Comparison of ENCODE assay signal across 17 cellular contexts in the genomic region with DNA sequence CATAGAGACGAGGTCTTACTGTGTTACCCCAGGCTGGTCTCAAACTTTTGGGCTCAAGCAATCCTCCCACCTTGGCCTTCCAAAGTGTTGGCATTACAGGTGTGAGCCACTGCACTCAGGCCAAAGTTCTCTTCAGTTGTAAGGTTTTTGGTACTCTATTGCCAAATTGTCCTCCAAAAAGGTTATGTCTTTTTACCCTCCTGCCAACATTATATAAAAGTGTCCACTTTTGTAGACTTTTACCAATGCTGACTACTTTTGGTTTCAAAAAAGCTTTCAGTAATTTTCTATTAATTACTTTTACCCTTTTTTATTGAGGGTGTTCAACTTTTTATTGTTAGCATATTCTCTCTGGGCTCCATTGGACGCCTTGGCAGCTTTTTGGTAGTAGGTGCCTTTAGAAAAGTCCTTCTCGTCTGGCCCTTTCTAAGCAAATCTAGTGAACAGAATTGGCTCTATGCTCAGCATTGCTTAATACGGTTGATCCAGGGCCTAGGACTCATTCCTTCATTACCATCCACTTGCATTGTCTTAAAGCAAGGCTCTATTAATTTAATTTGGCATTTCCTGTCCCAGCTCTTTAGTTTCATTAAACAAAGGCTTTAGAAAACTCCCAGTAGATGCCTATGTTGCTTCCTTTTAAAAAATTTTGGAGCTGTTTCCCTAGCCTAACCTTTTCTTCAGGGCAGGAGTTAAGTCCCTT. TPM values are rescaled to one million over a fixed set of nuclear protein-coding genes. Genes with fewer than 3 reads are reported as not detected.
DNase-seq lines count a peak whose midpoint lies in the region; ATAC-seq lines count a peak whose summit lies in the region.
"Had no signal": no experiment of that assay in that cellular context is flagged by ENCODE, and none has a peak within 500 bp of the region (broad histone marks: within the 10 kb centered on the region; RNA-seq: fewer than 3 reads in every experiment).

No MANE protein-coding gene starts in this region.

- ATAC-seq in activated naive CD8-positive, alpha-beta T cell treated with anti-CD3 and anti-CD28 coated beads, Interleukin-2, amount 50 U/mL, for 24 hours = no peak
- peak; percentile 33 for ATAC-seq in esophagus mucosa
- ATAC-seq in stimulated activated memory B cell treated with anti-CD40 and anti-IgM and Interleukin-4, amounts not matched to agents 10 μg/mL and 1 μg/mL and 100 μg/mL, for 72 hours = no peak
- ATAC-seq: HCT116 had no signal

- no peak for DNase-seq in activated naive CD8-positive, alpha-beta T cell treated with anti-CD3 and anti-CD28 coated beads, Interleukin-2, amount 50 U/mL, for 24 hours
- no peak for DNase-seq in activated naive CD8-positive, alpha-beta T cell treated with anti-CD3 and anti-CD28 coated beads for 36 hours
- DNase-seq in EH (ENCODE audit: low read depth) (peak; percentile 71), HT-29 (ENCODE audit: low spot score) (no peak), NCI-H1105 (lab: John Stamatoyannopoulos, UW) (no peak)
- DNase-seq: CD8-positive, alpha-beta memory T cell; GOT3; NCI-H1417; NCI-H187 treated with DMSO at 0.1 percent for 48 hours; NCI-H345; NCI-H524 treated with DMSO at 0.1 percent for 48 hours; SIG-M5 had no signal

- H3K4me1 Mint-ChIP-seq in activated naive CD8-positive, alpha-beta T cell treated with anti-CD3 and anti-CD28 coated beads, Interleukin-2, amount 50 U/mL, for 24 hours = peaks cover 34% of the 10 kb centered on the region
- peaks cover 19% of the 10 kb centered on the region for H3K4me1 Mint-ChIP-seq in activated naive CD8-positive, alpha-beta T cell treated with anti-CD3 and anti-CD28 coated beads for 36 hours
- peaks cover 40% of the 10 kb centered on the region for H3K4me1 Mint-ChIP-seq in stimulated activated memory B cell treated with anti-CD40 and anti-IgM and Interleukin-4, amounts not matched to agents 10 μg/mL and 1 μg/mL and 100 μg/mL, for 72 hours

- no peaks in the 10 kb centered on the region for H3K27me3 Mint-ChIP-seq in activated naive CD8-positive, alpha-beta T cell treated with anti-CD3 and anti-CD28 coated beads, Interleukin-2, amount 50 U/mL, for 24 hours
- no peaks in the 10 kb centered on the region for H3K27me3 Mint-ChIP-seq in activated naive CD8-positive, alpha-beta T cell treated with anti-CD3 and anti-CD28 coated beads for 36 hours
- H3K27me3 Mint-ChIP-seq in stimulated activated memory B cell treated with anti-CD40 and anti-IgM and Interleukin-4, amounts not matched to agents 10 μg/mL and 1 μg/mL and 100 μg/mL, for 72 hours = no peaks in the 10 kb centered on the region

- H3K4me3 Mint-ChIP-seq in activated naive CD8-positive, alpha-beta T cell treated with anti-CD3 and anti-CD28 coated beads, Interleukin-2, amount 50 U/mL, for 24 hours = no peak overlapping the region
- no peak overlapping the region for H3K4me3 Mint-ChIP-seq in activated naive CD8-positive, alpha-beta T cell treated with anti-CD3 and anti-CD28 coated beads for 36 hours
- H3K4me3 Mint-ChIP-seq in stimulated activated memory B cell treated with anti-CD40 and anti-IgM and Interleukin-4, amounts not matched to agents 10 μg/mL and 1 μg/mL and 100 μg/mL, for 72 hours = no peak overlapping the region
- H3K4me3 Mint-ChIP-seq: CD8-positive, alpha-beta memory T cell had no signal

- H3K27ac Mint-ChIP-seq in activated naive CD8-positive, alpha-beta T cell treated with anti-CD3 and anti-CD28 coated beads, Interleukin-2, amount 50 U/mL, for 24 hours = peak overlapping the region; percentile 44
- H3K27ac Mint-ChIP-seq in activated naive CD8-positive, alpha-beta T cell treated with anti-CD3 and anti-CD28 coated beads for 36 hours = no peak overlapping the region
- peak overlapping the region; percentile 30 for H3K27ac Mint-ChIP-seq in stimulated activated memory B cell treated with anti-CD40 and anti-IgM and Interleukin-4, amounts not matched to agents 10 μg/mL and 1 μg/mL and 100 μg/mL, for 72 hours

- H3K9me3 Mint-ChIP-seq in activated naive CD8-positive, alpha-beta T cell treated with anti-CD3 and anti-CD28 coated beads, Interleukin-2, amount 50 U/mL, for 24 hours = no peaks in the 10 kb centered on the region
- no peaks in the 10 kb centered on the region for H3K9me3 Mint-ChIP-seq in activated naive CD8-positive, alpha-beta T cell treated with anti-CD3 and anti-CD28 coated beads for 36 hours
- H3K9me3 Mint-ChIP-seq in stimulated activated memory B cell treated with anti-CD40 and anti-IgM and Interleukin-4, amounts not matched to agents 10 μg/mL and 1 μg/mL and 100 μg/mL, for 72 hours = peaks cover 5% of the 10 kb centered on the region
- H3K9me3 Mint-ChIP-seq: CD8-positive, alpha-beta memory T cell had no signal

- H3K36me3 Mint-ChIP-seq in activated naive CD8-positive, alpha-beta T cell treated with anti-CD3 and anti-CD28 coated beads, Interleukin-2, amount 50 U/mL, for 24 hours (ENCODE audit: low read depth) = no peaks in the 10 kb centered on the region
- H3K36me3 Mint-ChIP-seq in activated naive CD8-positive, alpha-beta T cell treated with anti-CD3 and anti-CD28 coated beads for 36 hours = peaks cover 3% of the 10 kb centered on the region
- peaks cover 13% of the 10 kb centered on the region for H3K36me3 Mint-ChIP-seq in stimulated activated memory B cell treated with anti-CD40 and anti-IgM and Interleukin-4, amounts not matched to agents 10 μg/mL and 1 μg/mL and 100 μg/mL, for 72 hours
- H3K36me3 Mint-ChIP-seq: CD8-positive, alpha-beta memory T cell had no signal

RNA-seq across cellular contexts. Expression of a gene that starts 16.7 kb away (rescaled TPM):
- under 1 TPM; 0.16 to 0.20 TPM for total RNA-seq in activated naive CD8-positive, alpha-beta T cell treated with anti-CD3 and anti-CD28 coated beads for 36 hours
- 9.4 TPM for total RNA-seq in esophagus mucosa
- total RNA-seq in HT-29 (2014; rRNA removed; shearing (Covaris generic)) = not detected in 2 replicates
- total RNA-seq: A172, LHCN-M2 had no signal

RNA-seq across cellular contexts. Expression of a gene that starts 35.5 kb away (rescaled TPM):
- not detected for total RNA-seq in activated naive CD8-positive, alpha-beta T cell treated with anti-CD3 and anti-CD28 coated beads for 36 hours
- total RNA-seq in esophagus mucosa = 4.1 TPM
- total RNA-seq in HT-29 (2014; rRNA removed; shearing (Covaris generic)) = 0.13 and 0.20 TPM in 2 replicates
- total RNA-seq: A172; CD8-positive, alpha-beta memory T cell had no signal

RNA-seq across cellular contexts. Expression of a gene that starts 36.6 kb away (rescaled TPM):
- 10 to 100 TPM; 24.3 to 25.8 TPM for total RNA-seq in activated naive CD8-positive, alpha-beta T cell treated with anti-CD3 and anti-CD28 coated beads for 36 hours
- total RNA-seq in esophagus mucosa = 14.0 TPM
- 2.5 and 4.0 TPM in 2 replicates for total RNA-seq in HT-29 (2014; rRNA removed; shearing (Covaris generic))
